In the genomic region with DNA sequence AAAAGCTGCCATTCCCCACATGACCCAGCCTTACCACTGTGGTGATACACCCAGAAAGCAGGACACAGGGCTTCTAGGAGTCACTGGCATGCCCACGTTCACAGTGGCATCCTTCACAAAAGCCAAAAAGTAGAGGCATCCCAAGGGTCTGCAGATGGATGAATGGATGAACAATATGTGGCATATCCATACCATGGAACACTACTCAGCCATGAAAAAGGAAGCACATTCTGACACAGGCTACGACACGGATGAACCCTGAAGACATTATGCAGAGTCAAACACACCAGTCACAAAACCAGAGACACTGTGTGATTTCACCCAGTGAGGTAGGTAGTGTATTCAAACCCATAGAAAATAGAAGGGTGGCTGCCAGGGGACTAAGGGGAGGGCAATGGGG, we compare ENCODE assay signal across 16 cellular contexts.
DNase-seq lines count a peak whose midpoint lies in the region; ATAC-seq and TF ChIP-seq lines count a peak whose summit lies in the region.
"Had no signal": no experiment of that assay in that cellular context is flagged by ENCODE, and none has a peak within 500 bp of the region (broad histone marks: within the 10 kb centered on the region; RNA-seq: fewer than 3 reads in every experiment).

No MANE protein-coding gene starts in this region.

- DNase-seq in left ventricle myocardium inferior (no peak), right cardiac atrium (no peak), endothelial cell (ENCODE audit: low spot score) (no peak), tibial artery (no peak)
- DNase-seq in stimulated activated CD8-positive, alpha-beta memory T cell treated with anti-CD3 and anti-CD28 coated beads, Interleukin-4, amount 100 ng/mL, for 48 hours: no peak
- DNase-seq: AML-193; Caco-2; CD4-positive, alpha-beta T cell; HCEC 1CT; HFFc6 had no signal

- ATAC-seq in right cardiac atrium (no peak), HG02970 (IDR thresholded peaks at IDR 0.05; ENCODE audit: low FRiP score, unreplicated experiment) (no peak), GM21717 (IDR thresholded peaks at IDR 0.05; ENCODE audit: unreplicated experiment) (no peak)
- ATAC-seq: A549, GM23338 had no signal

- H3K27ac ChIP-seq in left ventricle myocardium inferior (replicated peaks) (peak overlapping the region; percentile 86), right cardiac atrium (ENCODE audit: low read length) (no peak overlapping the region), tibial artery (peak overlapping the region; percentile 79 to 83)
- H3K27ac ChIP-seq: 22Rv1, A549, C4-2B had no signal

- H3K4me3 ChIP-seq in left ventricle myocardium inferior: no peak overlapping the region
- no peak overlapping the region for H3K4me3 ChIP-seq in right cardiac atrium (ENCODE audit: low read length)
- H3K4me3 ChIP-seq in tibial artery: no peak overlapping the region
- H3K4me3 ChIP-seq: A549, GM23338 had no signal

- TF ChIP-seq CTCF in left ventricle myocardium inferior (IDR thresholded peaks at IDR 0.05; ENCODE audit: borderline replicate concordance) (no peak), endothelial cell (IDR thresholded peaks at IDR 0.05; ENCODE audit: unreplicated experiment) (no peak), tibial artery (IDR thresholded peaks at IDR 0.05) (no peak)

- WGBS in right cardiac atrium: 26% methylated on average over 3 of the region's 3 CpGs

- no peak overlapping the region for H3K27ac Mint-ChIP-seq in endothelial cell (ENCODE audit: unreplicated experiment)
- H3K27ac Mint-ChIP-seq: CD4-positive, alpha-beta T cell; GM23338; HFFc6 had no signal

- H3K36me3 Mint-ChIP-seq in endothelial cell (ENCODE audit: low read depth, unreplicated experiment): peaks cover 68% of the 10 kb centered on the region

- no peaks in the 10 kb centered on the region for H3K27me3 ChIP-seq in left ventricle myocardium inferior (ENCODE audit: low read depth)
- no peaks in the 10 kb centered on the region for H3K27me3 ChIP-seq in right cardiac atrium (ENCODE audit: control insufficient read depth, insufficient read depth)
- H3K27me3 ChIP-seq in tibial artery: no peaks in the 10 kb centered on the region

- H3K9me3 ChIP-seq in left ventricle myocardium inferior (replicated peaks) (no peaks in the 10 kb centered on the region), right cardiac atrium (ENCODE audit: control insufficient read depth, low read length) (no peaks in the 10 kb centered on the region), tibial artery (no peaks in the 10 kb centered on the region)
- H3K9me3 ChIP-seq: A549, Caco-2 had no signal

- peaks cover 13% of the 10 kb centered on the region for H3K27me3 Mint-ChIP-seq in endothelial cell (ENCODE audit: unreplicated experiment)
- H3K27me3 Mint-ChIP-seq: CD4-positive, alpha-beta T cell had no signal

- H3K36me3 ChIP-seq in left ventricle myocardium inferior: peaks cover 15% of the 10 kb centered on the region
- H3K36me3 ChIP-seq in tibial artery: peaks cover 0 to 40% (median 15%) of the 10 kb centered on the region in 3 donors

- peaks cover 67% of the 10 kb centered on the region for H3K4me1 ChIP-seq in left ventricle myocardium inferior
- peaks cover 22% of the 10 kb centered on the region for H3K4me1 ChIP-seq in right cardiac atrium (ENCODE audit: control insufficient read depth, insufficient read depth, low read length)
- H3K4me1 ChIP-seq in tibial artery: peaks cover 0 to 46% (median 35%) of the 10 kb centered on the region in 4 donors

- no peaks in the 10 kb centered on the region for H3K9me3 Mint-ChIP-seq in endothelial cell (ENCODE audit: unreplicated experiment)
- H3K9me3 Mint-ChIP-seq: CD4-positive, alpha-beta T cell; GM23338 had no signal

- peak overlapping the region; percentile 32 for H3K4me3 Mint-ChIP-seq in endothelial cell (ENCODE audit: unreplicated experiment)
- H3K4me3 Mint-ChIP-seq: CD4-positive, alpha-beta T cell; GM23338; HFFc6 had no signal

- peaks cover 19% of the 10 kb centered on the region for H3K4me1 Mint-ChIP-seq in endothelial cell (ENCODE audit: unreplicated experiment)
- H3K4me1 Mint-ChIP-seq: GM23338 had no signal

- intact Hi-C loops in left ventricle myocardium inferior (cut with micrococcal nuclease) (loop anchor here (10.0 kb wide), 2 partner anchors 55 to 195 kb away; no protein-coding TSS in a partner anchor), right cardiac atrium (cut with DNase I) (loop anchor here (5.0 to 10.0 kb wide), 4 partner anchors 43 to 475 kb away; no protein-coding TSS in a partner anchor), tibial artery (cut with DNase I; ENCODE audit: low total_unique reads) (loop anchor here (10.0 kb wide), 1 partner anchor 55 kb away; no protein-coding TSS in a partner anchor)
